9 cellular contexts compared by ENCODE assay signal in the genomic region with DNA sequence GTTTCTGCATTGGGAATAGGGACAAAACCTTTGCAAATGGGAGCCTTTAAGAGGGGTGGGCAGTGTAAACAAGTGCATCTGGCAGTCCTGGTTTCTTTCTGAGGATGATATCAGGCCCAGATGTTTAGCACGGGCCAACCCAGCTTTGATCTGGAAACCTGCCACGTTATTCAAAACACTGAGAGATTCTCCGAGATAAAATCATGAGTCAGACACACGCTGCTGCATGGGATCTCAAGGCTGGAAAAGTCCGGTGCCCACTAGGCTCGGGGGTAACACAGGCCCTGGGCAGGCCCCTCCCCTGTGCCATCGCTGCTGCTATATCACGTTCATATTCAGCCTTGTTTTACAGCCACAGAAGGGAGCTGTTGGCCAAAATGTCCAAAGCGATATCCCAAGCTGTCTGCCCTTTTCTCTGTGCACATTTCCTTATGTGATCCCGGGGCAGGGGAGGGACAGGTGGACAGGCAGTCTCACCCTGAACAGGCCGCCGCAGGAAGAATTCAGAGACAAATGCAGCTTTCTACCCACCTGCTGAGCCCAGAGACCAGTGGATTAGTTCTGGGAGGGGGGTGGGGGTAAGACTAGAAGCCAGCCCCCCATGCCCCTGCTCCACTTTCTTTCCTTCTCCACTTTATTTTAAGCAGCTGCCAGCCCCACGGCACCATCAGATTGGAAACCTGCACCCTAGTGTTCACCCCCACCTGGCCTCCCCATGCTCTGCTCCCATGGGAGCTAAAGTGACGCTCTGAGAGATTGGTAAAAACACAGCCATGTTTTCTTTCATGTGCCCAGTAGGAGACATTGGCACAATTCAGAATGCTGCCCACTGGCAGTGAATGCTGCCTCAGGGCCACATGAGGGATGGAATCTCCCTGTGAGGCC.
DNase-seq lines count a peak whose midpoint lies in the region; ATAC-seq and TF ChIP-seq lines count a peak whose summit lies in the region.
"Had no signal": no experiment of that assay in that cellular context is flagged by ENCODE, and none has a peak within 500 bp of the region (broad histone marks: within the 10 kb centered on the region; RNA-seq: fewer than 3 reads in every experiment).

No MANE protein-coding gene starts in this region.

- peaks cover 37% of the 10 kb centered on the region for H3K27me3 Mint-ChIP-seq in Calu3 (ENCODE audit: unreplicated experiment)
- H3K27me3 Mint-ChIP-seq in CD14-positive monocyte (ENCODE audit: low read depth in 3 of 3): peaks cover 2 to 4% (median 2%) of the 10 kb centered on the region in 3 donors

- peaks cover 12% of the 10 kb centered on the region for H3K27me3 ChIP-seq in foreskin keratinocyte

- H3K27ac Mint-ChIP-seq in Calu3 (ENCODE audit: unreplicated experiment): no peak overlapping the region
- H3K27ac Mint-ChIP-seq in CD14-positive monocyte: no peak overlapping the region

- peak; percentile 63 for ATAC-seq in foreskin keratinocyte
- no peak for ATAC-seq in activated CD4-positive, CD25-positive, alpha-beta regulatory T cell treated with anti-CD3 and anti-CD28 coated beads, Interleukin-2, amount 50 U/mL, for 24 hours

- CTCF ChIA-PET in Calu3 (lab: Charles Lee): interaction anchor here (0.6 kb wide), 1 partner anchor 16 kb away, joined by 12 read pairs; no protein-coding TSS in a partner anchor

- H3K4me3 Mint-ChIP-seq in Calu3 (ENCODE audit: low read depth, unreplicated experiment): no peak overlapping the region
- no peak overlapping the region for H3K4me3 Mint-ChIP-seq in CD14-positive monocyte

- TF ChIP-seq CTCF in foreskin keratinocyte (conservative IDR thresholded peaks at IDR 0.05) (no peak), retinal pigment epithelial cell (conservative IDR thresholded peaks at IDR 0.05; ENCODE audit: low read depth, low read length) (no peak), Calu3 (IDR thresholded peaks at IDR 0.05; ENCODE audit: unreplicated experiment) (no peak), CD14-positive monocyte (IDR thresholded peaks at IDR 0.05) (no peak)

- intact Hi-C loops in Calu3 (cut with micrococcal nuclease; ENCODE audit: unreplicated experiment) (no loop called here), CD14-positive monocyte (cut with micrococcal nuclease) (no loop called here)

- DNase-seq in H4 (ENCODE audit: low spot score): peak; percentile 71
- DNase-seq in SW480 (ENCODE audit: low spot score): peak; percentile 53
- DNase-seq in foreskin keratinocyte: peak; percentile 16 to 56
- peak; percentile 30 for DNase-seq in retinal pigment epithelial cell (ENCODE audit: low read depth)
- no peak for DNase-seq in Calu3
- no peak for DNase-seq in CD14-positive monocyte (ENCODE audit: low spot score)
- DNase-seq in DMS79 treated with DMSO at 0.1 percent for 48 hours (lab: John Stamatoyannopoulos, UW): no peak
- DNase-seq: mesendoderm had no signal

- H3K9me3 Mint-ChIP-seq in Calu3 (ENCODE audit: low read depth, unreplicated experiment) (no peaks in the 10 kb centered on the region), CD14-positive monocyte (peaks cover 0 to 1% (median 0%) of the 10 kb centered on the region in 7 donors)

- H3K4me1 Mint-ChIP-seq in Calu3 (ENCODE audit: low read depth, unreplicated experiment) (no peaks in the 10 kb centered on the region), CD14-positive monocyte (peaks cover 2% of the 10 kb centered on the region)

- BruUV-seq in Calu3 (replicated peaks; lab: Mats Ljungman, UMichigan): no TSS peak

- no peaks in the 10 kb centered on the region for H3K4me1 ChIP-seq in foreskin keratinocyte

- H3K27ac ChIP-seq in foreskin keratinocyte: no peak overlapping the region

- H3K4me3 ChIP-seq in retinal pigment epithelial cell (ENCODE audit: low read length): no peak overlapping the region

- H3K36me3 Mint-ChIP-seq in Calu3 (ENCODE audit: insufficient read depth, unreplicated experiment) (no peaks in the 10 kb centered on the region), CD14-positive monocyte (no peaks in the 10 kb centered on the region)

Comparison
In these comparisons a context has a peak if more than half of its experiments do, and no peak if none do; other contexts are left out.
1. DNase-seq: peak in H4 (single experiment), SW480 (single experiment), foreskin keratinocyte (2 of 2) and retinal pigment epithelial cell (single experiment); none in Calu3 (single experiment), CD14-positive monocyte (single experiment) and DMS79 treated with DMSO at 0.1 percent for 48 hours (single experiment).